ENCODE assay signal across 13 cellular contexts in genomic region chr3:139128803-139129202, GRCh38.
"Had no signal": no experiment of that assay in that cellular context is flagged by ENCODE, and none has a peak within 500 bp of the region (broad histone marks: within the 10 kb centered on the region; RNA-seq: fewer than 3 reads in every experiment).

No MANE protein-coding gene starts in this region.

- FAIRE-seq: astrocyte had no signal

- H3K4me3 ChIP-seq: cardiac muscle cell, colonic mucosa, mucosa of descending colon had no signal

- H3K4me1 ChIP-seq: colonic mucosa had no signal

- H3K27me3 ChIP-seq: cardiac muscle cell, colonic mucosa had no signal

- ATAC-seq: left colon; mucosa of descending colon; naive thymus-derived CD8-positive, alpha-beta T cell; right cardiac atrium; stimulated activated effector memory CD8-positive, alpha-beta T cell treated with anti-CD3 and anti-CD28 coated beads, Interleukin-12 subunit alpha, Interleukin-12 subunit beta, amount 100 ng/mL, for 72 hours had no signal

- H3K27ac ChIP-seq: cardiac muscle cell, colonic mucosa had no signal

- H3K36me3 ChIP-seq: cardiac muscle cell, colonic mucosa had no signal

- DNase-seq: activated CD4-positive, alpha-beta memory T cell treated with anti-CD3 and anti-CD28 coated beads for 36 hours; activated CD4-positive, CD25-positive, alpha-beta regulatory T cell treated with anti-CD3 and anti-CD28 coated beads, Interleukin-2, amount 50 U/mL, for 72 hours; activated naive CD4-positive, alpha-beta T cell; colonic mucosa; effector CD8-positive, alpha-beta T cell; left colon; mucosa of descending colon; naive thymus-derived CD8-positive, alpha-beta T cell; right cardiac atrium; trophoblast cell had no signal

- H3K9me3 ChIP-seq: colonic mucosa, mucosa of descending colon had no signal
